Comparison of ENCODE assay signal across 11 cellular contexts in genomic region chr3:30426319-30426993, GRCh38.
A peak's percentile ranks its signal among the peaks of the same experiment; 100 is the strongest.
DNase-seq lines count a peak whose midpoint lies in the region; ATAC-seq and TF ChIP-seq lines count a peak whose summit lies in the region.
"Had no signal": no experiment of that assay in that cellular context is flagged by ENCODE, and none has a peak within 500 bp of the region (broad histone marks: within the 10 kb centered on the region; RNA-seq: fewer than 3 reads in every experiment).

No MANE protein-coding gene starts in this region.

- H3K4me3 ChIP-seq in colonic mucosa (no peak overlapping the region), PC-3 (ENCODE audit: low read length) (no peak overlapping the region)
- H3K4me3 ChIP-seq: SJSA1 had no signal

- no peaks in the 10 kb centered on the region for H3K9me3 ChIP-seq in colonic mucosa
- no peaks in the 10 kb centered on the region for H3K9me3 ChIP-seq in PC-3 (ENCODE audit: low read length)
- H3K9me3 ChIP-seq: SJSA1 had no signal

- CTCF ChIA-PET in PC-3 (lab: Charles Lee), result no interaction called here

- TF ChIP-seq CTCF in GM13977 (IDR thresholded peaks at IDR 0.05; ENCODE audit: extremely low read depth, insufficient read depth, missing control alignments), result no peak
- TF ChIP-seq CTCF in colonic mucosa (IDR thresholded peaks at IDR 0.05), result no peak
- TF ChIP-seq CTCF in PC-3 (conservative IDR thresholded peaks at IDR 0.05; ENCODE audit: low read depth, low read length), result no peak

- no peaks in the 10 kb centered on the region for H3K4me1 ChIP-seq in colonic mucosa
- 0 out of 2 replicates have a peak, but pooled peaks cover 5% of the 10 kb centered on the region for H3K4me1 ChIP-seq in PC-3 (ENCODE audit: insufficient read depth, low read length)

- ATAC-seq in PC-3, result no peak
- no peak for ATAC-seq in HG03439 (IDR thresholded peaks at IDR 0.05; ENCODE audit: unreplicated experiment)

- no peaks in the 10 kb centered on the region for H3K36me3 ChIP-seq in colonic mucosa
- no peaks in the 10 kb centered on the region for H3K36me3 ChIP-seq in PC-3 (ENCODE audit: low read depth, low read length)
- H3K36me3 ChIP-seq: SJSA1 had no signal

- BruUV-seq in PC-3 (replicated peaks; lab: Mats Ljungman, UMichigan), result no TSS peak

- intact Hi-C loops in colonic mucosa (cut with DNase I) (no loop called here), PC-3 (cut with micrococcal nuclease) (no loop called here)

- peak; percentile 1 for DNase-seq in GM13977 (ENCODE audit: low spot score)
- peak; percentile 23 for DNase-seq in colonic mucosa
- peak; percentile 49 for DNase-seq in iPS-NIHi11 (ENCODE audit: low spot score)
- peak; percentile 78 for DNase-seq in renal cortical epithelial cell (ENCODE audit: low read depth)
- no peak for DNase-seq in PC-3
- DNase-seq in HUDEP-2 (lab: John Stamatoyannopoulos, UW; ENCODE audit: unreplicated experiment in 76 of 76), result no peak
- DNase-seq in activated CD4-positive, CD25-positive, alpha-beta regulatory T cell (lab: John Stamatoyannopoulos, UW), result no peak
- DNase-seq: activated CD4-positive, alpha-beta memory T cell treated with anti-CD3 and anti-CD28 coated beads for 36 hours; activated naive CD8-positive, alpha-beta T cell treated with anti-CD3 and anti-CD28 coated beads, Interleukin-2, amount 10 ng/mL, durations not matched to agents 7 days and 5 days had no signal

- in situ Hi-C loops in GM13977 (cut with MboI; ENCODE audit: low pct_unique_long_range_greater_than_20kb, low sequenced_read_pairs, unreplicated experiment), result no loop called here

- H3K27me3 ChIP-seq in colonic mucosa, result no peaks in the 10 kb centered on the region
- H3K27me3 ChIP-seq in PC-3 (ENCODE audit: low read length), result no peaks in the 10 kb centered on the region
- H3K27me3 ChIP-seq: SJSA1 had no signal

- H3F3A ChIP-seq in PC-3 (ENCODE audit: low read length, unreplicated experiment), result no peaks in the 10 kb centered on the region

- no peak overlapping the region for H2AFZ ChIP-seq in PC-3 (ENCODE audit: low read length)

- H3K27ac ChIP-seq in colonic mucosa (no peak overlapping the region), PC-3 (ENCODE audit: low read length) (no peak overlapping the region)
- H3K27ac ChIP-seq: SJSA1 had no signal

- no peaks in the 10 kb centered on the region for H4K20me1 ChIP-seq in PC-3 (ENCODE audit: low read length)

- no peak overlapping the region for H3K4me2 ChIP-seq in PC-3 (ENCODE audit: low read length)

- POLR2A ChIA-PET in PC-3 (lab: Charles Lee; ENCODE audit: unreplicated experiment), result interaction anchor here (0.5 to 1.2 kb wide), 2 partner anchors 9 to 38 kb away, joined by 3 to 7 read pairs; no protein-coding TSS in a partner anchor

- H3K9me2 ChIP-seq in PC-3 (replicated peaks; ENCODE audit: low read length), result no peaks in the 10 kb centered on the region

- no peak overlapping the region for H3K9ac ChIP-seq in colonic mucosa (ENCODE audit: low read depth in 2 of 2, low read length in 2 of 2)
- H3K9ac ChIP-seq in PC-3 (ENCODE audit: low read length), result no peak overlapping the region

- no peaks in the 10 kb centered on the region for H3K79me2 ChIP-seq in PC-3 (ENCODE audit: low read length)

Comparison
In these comparisons a context has a peak if more than half of its experiments do, and no peak if none do; other contexts are left out.
1. DNase-seq: peak in GM13977 (single experiment), colonic mucosa (single experiment), iPS-NIHi11 (single experiment) and renal cortical epithelial cell (single experiment); none in PC-3 (single experiment), HUDEP-2 (0 of 76) and activated CD4-positive, CD25-positive, alpha-beta regulatory T cell (0 of 4).